8 cellular contexts compared by ENCODE assay signal in genomic region chr1:8816831-8817412, GRCh38. TPM values are rescaled to one million over a fixed set of nuclear protein-coding genes. Genes with fewer than 3 reads are reported as not detected.
DNase-seq lines count a peak whose midpoint lies in the region; ATAC-seq and TF ChIP-seq lines count a peak whose summit lies in the region.

No MANE protein-coding gene starts in this region.

- H3K36me3 Mint-ChIP-seq in activated T-cell treated with anti-CD3 and anti-CD28 coated beads, Interleukin-2, amount 50 U/mL, for 72 hours (ENCODE audit: insufficient read depth in 2 of 2): peaks cover 4 to 5% of the 10 kb centered on the region in 2 donors

- H4K20me1 ChIP-seq in KMS-11 (ENCODE audit: insufficient read depth) (no peaks in the 10 kb centered on the region; the same call in 1 of the 2 replicates), neural cell (ENCODE audit: insufficient read depth) (peaks cover 5% of the 10 kb centered on the region)

- H3K79me2 ChIP-seq in KMS-11 (ENCODE audit: insufficient read depth, low read depth) (no peaks in the 10 kb centered on the region), neural cell (replicated peaks; ENCODE audit: insufficient read depth, low read length) (peaks cover 55% of the 10 kb centered on the region)

- peak overlapping the region; percentile 99 for H3K27ac Mint-ChIP-seq in activated T-cell treated with anti-CD3 and anti-CD28 coated beads, Interleukin-2, amount 50 U/mL, for 72 hours

- no peaks in the 10 kb centered on the region for H3K9me3 ChIP-seq in neural cell (ENCODE audit: low read length)

- no peaks in the 10 kb centered on the region for H3K9me3 Mint-ChIP-seq in activated T-cell treated with anti-CD3 and anti-CD28 coated beads, Interleukin-2, amount 50 U/mL, for 72 hours

- in situ Hi-C loops in ACHN (cut with HindIII; ENCODE audit: low pct_ligation_motif_present, low pct_unique_long_range_greater_than_20kb, low sequenced_read_pairs): no loop called here

- peak overlapping the region; percentile 90 to 96 for H3K4me3 Mint-ChIP-seq in activated T-cell treated with anti-CD3 and anti-CD28 coated beads, Interleukin-2, amount 50 U/mL, for 72 hours

- no peaks in the 10 kb centered on the region for H3F3A ChIP-seq in neural cell (ENCODE audit: insufficient read depth, low read length, poor library complexity, severe bottlenecking)

- peak; percentile 0 for TF ChIP-seq EP300 in neural cell (conservative IDR thresholded peaks at IDR 0.05; ENCODE audit: poor library complexity, severe bottlenecking)

- H3K4me3 ChIP-seq in KMS-11 (IDR thresholded peaks at IDR 0.05; ENCODE audit: insufficient read depth, low read depth, low read length): peak overlapping the region; percentile 62
- peak overlapping the region; percentile 86 for H3K4me3 ChIP-seq in neural cell (ENCODE audit: low read length)

- H3K4me2 ChIP-seq in KMS-11 (peak overlapping the region; percentile 59), neural cell (ENCODE audit: low read length) (peak overlapping the region; percentile 83)

- ATAC-seq in GM18858 (IDR thresholded peaks at IDR 0.05; ENCODE audit: unreplicated experiment) (peak; percentile 3), HG03565 (IDR thresholded peaks at IDR 0.05; ENCODE audit: unreplicated experiment) (no peak)
- ATAC-seq in activated T-cell treated with anti-CD3 and anti-CD28 coated beads, Interleukin-2, amount 50 U/mL, for 72 hours (replicated peaks in 1 of 2): peak; percentile 16 to 28

- H3K9ac ChIP-seq in KMS-11 (peak overlapping the region; percentile 70), neural cell (ENCODE audit: low read length) (peak overlapping the region; percentile 93)

- H3K36me3 ChIP-seq in KMS-11 (ENCODE audit: insufficient read depth): no peaks in the 10 kb centered on the region
- no peaks in the 10 kb centered on the region for H3K36me3 ChIP-seq in neural cell (ENCODE audit: insufficient read depth, low read length)

- TF ChIP-seq CTCF in KMS-11 (conservative IDR thresholded peaks at IDR 0.05; ENCODE audit: low read depth, low read length) (no peak), neural cell (IDR thresholded peaks at IDR 0.05; ENCODE audit: poor library complexity, severe bottlenecking) (no peak)

- no peak for TF ChIP-seq RAD21 in neural cell (conservative IDR thresholded peaks at IDR 0.05)

- H2AFZ ChIP-seq in KMS-11 (ENCODE audit: low read depth) (peak overlapping the region; percentile 85), neural cell (ENCODE audit: low read depth, low read length) (peak overlapping the region; percentile 42)

- H3K4me1 Mint-ChIP-seq in activated T-cell treated with anti-CD3 and anti-CD28 coated beads, Interleukin-2, amount 50 U/mL, for 72 hours (ENCODE audit: low read depth): peaks cover 52% of the 10 kb centered on the region

- H3K9me2 ChIP-seq in neural cell (ENCODE audit: insufficient read depth, low read length): no peaks in the 10 kb centered on the region

- peak; percentile 19 for DNase-seq in ACHN
- DNase-seq in activated T-cell treated with anti-CD3 and anti-CD28 coated beads, Interleukin-2, amount 50 U/mL, for 72 hours: peak; percentile 17 to 31
- peak; percentile 17 for DNase-seq in fibroblast of peridontal ligament (ENCODE audit: extremely low read depth)
- no peak for DNase-seq in 8988T

- H3K27ac ChIP-seq in KMS-11 (no peak overlapping the region), neural cell (ENCODE audit: low read length) (peak overlapping the region; percentile 97)

- no peaks in the 10 kb centered on the region for H3K27me3 Mint-ChIP-seq in activated T-cell treated with anti-CD3 and anti-CD28 coated beads, Interleukin-2, amount 50 U/mL, for 72 hours (ENCODE audit: low read depth)

- H3K4me1 ChIP-seq in KMS-11 (ENCODE audit: low read depth, poor library complexity, severe bottlenecking): peaks cover 25% of the 10 kb centered on the region

- H3K27me3 ChIP-seq in KMS-11 (ENCODE audit: insufficient read depth, low read depth) (peaks cover 5% of the 10 kb centered on the region; the same call in 1 of the 2 replicates), neural cell (ENCODE audit: insufficient read depth, low read depth, low read length) (no peaks in the 10 kb centered on the region)

TF ChIP-seq in neural cell, 6 proteins besides CTCF, POLR2A, EP300 and RAD21:
- TF ChIP-seq MXI1 (conservative IDR thresholded peaks at IDR 0.05; ENCODE audit: poor library complexity, severe bottlenecking): no peak
- no peak for TF ChIP-seq POLR2AphosphoS5 (IDR thresholded peaks at IDR 0.05)
- no peak for TF ChIP-seq TAF1 (IDR thresholded peaks at IDR 0.05; ENCODE audit: low read depth)
- TF ChIP-seq SMC3 (conservative IDR thresholded peaks at IDR 0.05; ENCODE audit: poor library complexity): no peak

RNA-seq across cellular contexts. Expression of gene RERE, which starts 0.5 kb away (rescaled TPM):
- 100 to 1,000 TPM in 1 of 2 donors, 10 to 100 TPM in 1; 98.7 to 105 TPM for total RNA-seq in activated T-cell treated with anti-CD3 and anti-CD28 coated beads, Interleukin-2, amount 50 U/mL, for 72 hours
- polyA plus RNA-seq in neural cell: 21.0 and 56.1 TPM in 2 replicates
- 736 and 1,031 TPM in 2 replicates for polyA minus RNA-seq in neural cell
